In genomic region chr2:34012728-34013302, GRCh38 we compare ENCODE assay signal across 8 cellular contexts.
DNase-seq lines count a peak whose midpoint lies in the region; FAIRE-seq and TF ChIP-seq lines count a peak whose summit lies in the region.

No MANE protein-coding gene starts in this region.

- H3K36me3 ChIP-seq in left ventricle myocardium inferior (no peaks in the 10 kb centered on the region), sigmoid colon (no peaks in the 10 kb centered on the region)

- H3K9me3 ChIP-seq in left ventricle myocardium inferior (replicated peaks) (peaks cover 18% of the 10 kb centered on the region), sigmoid colon (no peaks in the 10 kb centered on the region)

- no peak overlapping the region for H3K4me3 Mint-ChIP-seq in activated naive CD8-positive, alpha-beta T cell treated with anti-CD3 and anti-CD28 coated beads for 36 hours

- H3K27ac ChIP-seq in left ventricle myocardium inferior (replicated peaks) (no peak overlapping the region), sigmoid colon (no peak overlapping the region)

- intact Hi-C loops in left ventricle myocardium inferior (cut with micrococcal nuclease) = no loop called here
- intact Hi-C loops in sigmoid colon (cut with DNase I) = loop anchor here (5.0 kb wide), 1 partner anchor 1399 kb away; no protein-coding TSS in a partner anchor

- DNase-seq in SIG-M5 treated with dmso at 0.1 percent for 504 hours (lab: John Stamatoyannopoulos, UW; ENCODE audit: unreplicated experiment) = peak; percentile 51
- no peak for DNase-seq in SIG-M5 (lab: John Stamatoyannopoulos, UW)
- DNase-seq in H54 (ENCODE audit: insufficient read length, low spot score) = peak; percentile 6
- DNase-seq in MV-4-11 (lab: John Stamatoyannopoulos, UW) = peak; percentile 10
- DNase-seq in activated naive CD8-positive, alpha-beta T cell treated with anti-CD3 and anti-CD28 coated beads for 36 hours = peak; percentile 5
- DNase-seq in left ventricle myocardium inferior = peak; percentile 21
- peak; percentile 70 for DNase-seq in sigmoid colon
- DNase-seq in GM19239 (ENCODE audit: insufficient read length, low spot score) = no peak

- FAIRE-seq in H54 (lab: Jason Lieb, UNC) (peak; percentile 89), GM19239 (lab: Jason Lieb, UNC) (no peak)

- no peak for TF ChIP-seq POLR2A in H54 (IDR thresholded peaks at IDR 0.05; ENCODE audit: low read depth, low read length)
- TF ChIP-seq POLR2A in sigmoid colon (IDR thresholded peaks at IDR 0.05) = no peak

- no peaks in the 10 kb centered on the region for H3K36me3 Mint-ChIP-seq in activated naive CD8-positive, alpha-beta T cell treated with anti-CD3 and anti-CD28 coated beads for 36 hours

- H3K4me1 ChIP-seq in left ventricle myocardium inferior (no peaks in the 10 kb centered on the region), sigmoid colon (peaks cover 0 to 13% (median 8%) of the 10 kb centered on the region in 4 donors)

- H3K4me3 ChIP-seq in left ventricle myocardium inferior = no peak overlapping the region
- no peak overlapping the region for H3K4me3 ChIP-seq in sigmoid colon

- no peaks in the 10 kb centered on the region for H3K27me3 ChIP-seq in left ventricle myocardium inferior (ENCODE audit: low read depth)
- no peaks in the 10 kb centered on the region for H3K27me3 ChIP-seq in sigmoid colon

- H3K27me3 Mint-ChIP-seq in activated naive CD8-positive, alpha-beta T cell treated with anti-CD3 and anti-CD28 coated beads for 36 hours = no peaks in the 10 kb centered on the region

- no peak for TF ChIP-seq EP300 in sigmoid colon (IDR thresholded peaks at IDR 0.05)

- H3K9me3 Mint-ChIP-seq in activated naive CD8-positive, alpha-beta T cell treated with anti-CD3 and anti-CD28 coated beads for 36 hours = peaks cover 1% of the 10 kb centered on the region

- no peak overlapping the region for H3K27ac Mint-ChIP-seq in activated naive CD8-positive, alpha-beta T cell treated with anti-CD3 and anti-CD28 coated beads for 36 hours

- TF ChIP-seq CTCF in left ventricle myocardium inferior (IDR thresholded peaks at IDR 0.05; ENCODE audit: borderline replicate concordance) (peak; percentile 80), sigmoid colon (IDR thresholded peaks at IDR 0.05) (peak in 3 of 4 experiments; percentile 37 to 67 (median 61))

- H3K4me1 Mint-ChIP-seq in activated naive CD8-positive, alpha-beta T cell treated with anti-CD3 and anti-CD28 coated beads for 36 hours = no peaks in the 10 kb centered on the region

- WGBS in sigmoid colon, 2 donors = 3 to 10% methylated on average over 6 of the region's 6 CpGs

Comparison
In these comparisons a context has a peak if more than half of its experiments do, and no peak if none do; other contexts are left out.
1. DNase-seq: peak in SIG-M5 treated with dmso at 0.1 percent for 504 hours (single experiment), H54 (single experiment), MV-4-11 (single experiment), activated naive CD8-positive, alpha-beta T cell treated with anti-CD3 and anti-CD28 coated beads for 36 hours (single experiment), left ventricle myocardium inferior (single experiment) and sigmoid colon (single experiment); none in SIG-M5 (single experiment) and GM19239 (single experiment).